In genomic region chr10:129926066-129927055, GRCh38 we compare ENCODE assay signal across 1 cellular context.
TF ChIP-seq lines count a peak whose summit lies in the region.

No MANE protein-coding gene starts in this region.

TF ChIP-seq in H1, 55 proteins besides CTCF, POLR2A, EP300 and RAD21:
- TF ChIP-seq CEBPB (IDR thresholded peaks at IDR 0.05; ENCODE audit: low read depth, low read length): no peak
- no peak for TF ChIP-seq USF2 (IDR thresholded peaks at IDR 0.05; ENCODE audit: low read length)
- TF ChIP-seq SIRT6 (IDR thresholded peaks at IDR 0.05; ENCODE audit: low read length): no peak
- no peak for TF ChIP-seq ASH2L (IDR thresholded peaks at IDR 0.05; ENCODE audit: low read length)
- TF ChIP-seq JUND (IDR thresholded peaks at IDR 0.05; ENCODE audit: low read length): no peak
- no peak for TF ChIP-seq POU5F1 (IDR thresholded peaks at IDR 0.05; ENCODE audit: low read depth, low read length)
- TF ChIP-seq, protein P1, sequence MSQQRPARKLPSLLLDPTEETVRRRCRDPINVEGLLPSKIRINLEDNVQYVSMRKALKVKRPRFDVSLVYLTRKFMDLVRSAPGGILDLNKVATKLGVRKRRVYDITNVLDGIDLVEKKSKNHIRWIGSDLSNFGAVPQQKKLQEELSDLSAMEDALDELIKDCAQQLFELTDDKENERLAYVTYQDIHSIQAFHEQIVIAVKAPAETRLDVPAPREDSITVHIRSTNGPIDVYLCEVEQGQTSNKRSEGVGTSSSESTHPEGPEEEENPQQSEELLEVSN (IDR thresholded peaks at IDR 0.05): no peak
- no peak for TF ChIP-seq HDAC2 (IDR thresholded peaks at IDR 0.05; ENCODE audit: borderline replicate concordance in 1 of 2, low read depth in 2 of 2, low read length in 2 of 2)
- no peak for TF ChIP-seq CREB1 (IDR thresholded peaks at IDR 0.05)
- no peak for TF ChIP-seq SIN3A (conservative IDR thresholded peaks at IDR 0.05 in 1 of 2, IDR thresholded peaks at IDR 0.05 in 1 of 2; ENCODE audit: low read depth in 1 of 2, low read length in 2 of 2)
- no peak for TF ChIP-seq KDM1A (IDR thresholded peaks at IDR 0.05; ENCODE audit: borderline replicate concordance, low read length)
- no peak for TF ChIP-seq SP1 (IDR thresholded peaks at IDR 0.05; ENCODE audit: low read depth, low read length)
- no peak for TF ChIP-seq RXRA (IDR thresholded peaks at IDR 0.05; ENCODE audit: insufficient read depth, low read depth, low read length)
